Comparison of ENCODE assay signal across 20 cellular contexts in genomic region chr1:38020361-38020760, GRCh38. TPM values are rescaled to one million over a fixed set of nuclear protein-coding genes. Genes with fewer than 3 reads are reported as not detected.
DNase-seq lines count a peak whose midpoint lies in the region; ATAC-seq and TF ChIP-seq lines count a peak whose summit lies in the region.
"Had no signal": no experiment of that assay in that cellular context is flagged by ENCODE, and none has a peak within 500 bp of the region (broad histone marks: within the 10 kb centered on the region; RNA-seq: fewer than 3 reads in every experiment).

No MANE protein-coding gene starts in this region.

- H3K4me3 Mint-ChIP-seq in GM23338 = no peak overlapping the region
- H3K4me3 Mint-ChIP-seq: CD14-positive monocyte, IgD-negative memory B cell had no signal

- H3K27ac Mint-ChIP-seq in GM23338 = no peak overlapping the region

- H4K20me1 ChIP-seq in GM23338 (replicated peaks; ENCODE audit: insufficient read depth) (peaks cover 12% of the 10 kb centered on the region), osteoblast (ENCODE audit: insufficient read depth, low read length) (peaks cover 10% of the 10 kb centered on the region)

- H3K9me3 Mint-ChIP-seq in GM23338 = no peaks in the 10 kb centered on the region; the same call in 2 of the 3 replicates
- H3K9me3 Mint-ChIP-seq: IgD-negative memory B cell had no signal

- peaks cover 90% of the 10 kb centered on the region for H3K36me3 Mint-ChIP-seq in GM23338 (ENCODE audit: low read depth)

- DNase-seq in GM23338 (ENCODE audit: low spot score) (no peak), adipocyte (ENCODE audit: low read depth) (no peak), osteoblast (ENCODE audit: insufficient read length, low spot score, missing footprints) (peak; percentile 80), right atrium auricular region (ENCODE audit: low spot score) (no peak), foreskin melanocyte (no peak), NCI-H2196 treated with DMSO at 0.1 percent for 48 hours (lab: John Stamatoyannopoulos, UW; ENCODE audit: unreplicated experiment) (no peak), LoVo (ENCODE audit: low spot score) (no peak)
- DNase-seq: ACHN, MG63, NCI-H1048, NCI-H1417 treated with DMSO at 0.1 percent for 48 hours, NCI-H187, NCI-H2107, NCI-H226, NCI-H524, SW 1271 had no signal

- H2AFZ ChIP-seq in GM23338 (no peak overlapping the region), osteoblast (ENCODE audit: low read length) (no peak overlapping the region)

- peaks cover 35% of the 10 kb centered on the region for H3K79me2 ChIP-seq in GM23338 (replicated peaks; ENCODE audit: insufficient read depth)
- peaks cover 33% of the 10 kb centered on the region for H3K79me2 ChIP-seq in osteoblast (ENCODE audit: insufficient read depth, low read length)

- ATAC-seq in GM23338 = no peak
- ATAC-seq: Right ventricle myocardium inferior had no signal

- no peaks in the 10 kb centered on the region; the same call in 2 of the 3 replicates for H3K4me1 Mint-ChIP-seq in GM23338
- H3K4me1 Mint-ChIP-seq: CD14-positive monocyte had no signal

- TF ChIP-seq CTCF in GM23338 (conservative IDR thresholded peaks at IDR 0.05; ENCODE audit: low read depth in 2 of 2) = no peak
- no peak for TF ChIP-seq CTCF in osteoblast (IDR thresholded peaks at IDR 0.05; ENCODE audit: extremely low read depth, low read depth, low read length)
- no peak for TF ChIP-seq CTCF in right atrium auricular region (IDR thresholded peaks at IDR 0.05)

- H3K4me2 ChIP-seq in GM23338 (no peak overlapping the region), osteoblast (ENCODE audit: insufficient read depth, low read length) (no peak overlapping the region)

- H3K9ac ChIP-seq in adipocyte (ENCODE audit: low read length) = peak overlapping the region; percentile 41

- H3K9me3 ChIP-seq in adipocyte (ENCODE audit: control insufficient read depth, low read length) (no peaks in the 10 kb centered on the region), osteoblast (ENCODE audit: low read depth, low read length) (no peaks in the 10 kb centered on the region), right atrium auricular region (no peaks in the 10 kb centered on the region)
- H3K9me3 ChIP-seq: MG63 had no signal

- peaks cover 33% of the 10 kb centered on the region; the same call in 1 of the 2 replicates for H3F3A ChIP-seq in GM23338 (replicated peaks; ENCODE audit: low read depth)

- H3K4me3 ChIP-seq in GM23338 (no peak overlapping the region), adipocyte (ENCODE audit: low read length) (no peak overlapping the region), osteoblast (ENCODE audit: insufficient read depth, low read length) (no peak overlapping the region), right atrium auricular region (no peak overlapping the region)
- H3K4me3 ChIP-seq: MG63 had no signal

- H3K27me3 ChIP-seq in GM23338 (ENCODE audit: insufficient read depth) = no peaks in the 10 kb centered on the region
- H3K27me3 ChIP-seq in adipocyte (replicated peaks; ENCODE audit: control insufficient read depth, insufficient read depth, low read length) = no peaks in the 10 kb centered on the region
- H3K27me3 ChIP-seq in osteoblast (ENCODE audit: insufficient read depth, low read length) = no peaks in the 10 kb centered on the region
- no peaks in the 10 kb centered on the region for H3K27me3 ChIP-seq in right atrium auricular region
- H3K27me3 ChIP-seq: MG63 had no signal

- no peaks in the 10 kb centered on the region for H3K9me2 ChIP-seq in GM23338 (ENCODE audit: insufficient read depth)

- no peaks in the 10 kb centered on the region for H3K4me1 ChIP-seq in GM23338 (ENCODE audit: insufficient read depth)
- peaks cover 23% of the 10 kb centered on the region for H3K4me1 ChIP-seq in adipocyte (ENCODE audit: control insufficient read depth, insufficient read depth, low read length)
- H3K4me1 ChIP-seq in osteoblast (ENCODE audit: insufficient read depth, low read length) = no peaks in the 10 kb centered on the region
- peaks cover 0 to 17% of the 10 kb centered on the region in 2 donors for H3K4me1 ChIP-seq in right atrium auricular region

- H3K27ac ChIP-seq in GM23338 (ENCODE audit: low read depth) (0 out of 2 replicates have a peak overlapping the region, but pooled peaks have one; percentile 45), osteoblast (ENCODE audit: low read depth, low read length) (no peak overlapping the region), right atrium auricular region (no peak overlapping the region)

- H3K36me3 ChIP-seq in GM23338 (ENCODE audit: insufficient read depth) = peaks cover 75% of the 10 kb centered on the region
- H3K36me3 ChIP-seq in adipocyte (ENCODE audit: control insufficient read depth, insufficient read depth, low read length, severe bottlenecking) = peaks cover 88% of the 10 kb centered on the region
- H3K36me3 ChIP-seq in osteoblast (ENCODE audit: insufficient read depth, low read length) = peaks cover 85% of the 10 kb centered on the region
- peaks cover 86% of the 10 kb centered on the region for H3K36me3 ChIP-seq in right atrium auricular region

- no peaks in the 10 kb centered on the region for H3K27me3 Mint-ChIP-seq in GM23338 (ENCODE audit: insufficient read depth, low read depth, poor library complexity)
- H3K27me3 Mint-ChIP-seq: IgD-negative memory B cell had no signal

TF ChIP-seq in GM23338, 12 proteins besides CTCF, POLR2A, EP300 and RAD21 (continues in another document):
- TF ChIP-seq ZNF114 (CRISPR knock-in tag; IDR thresholded peaks at IDR 0.05) = no peak

RNA-seq across cellular contexts. Expression of gene UTP11, which starts 7.8 kb away (rescaled TPM):
- 61.3 and 67.8 TPM in 2 replicates for total RNA-seq in GM23338 (2014; rRNA removed; shearing (Covaris generic))
- polyA plus RNA-seq in GM23338 (2016; fragmentation: Nextera tagmentation; extraction: Ambion mirVana) = 82.3 and 105 TPM in 2 replicates
- total RNA-seq in osteoblast (38.7 and 39.8 TPM in 2 replicates), right atrium auricular region (10 to 100 TPM; 29.2 to 53.7 TPM)

RNA-seq across cellular contexts. Expression of gene FHL3, which starts 15.0 kb away (rescaled TPM):
- 39.5 and 49.0 TPM in 2 replicates for total RNA-seq in GM23338 (2014; rRNA removed; shearing (Covaris generic))
- polyA plus RNA-seq in GM23338 (2016; fragmentation: Nextera tagmentation; extraction: Ambion mirVana) = 28.3 and 29.3 TPM in 2 replicates
- total RNA-seq in osteoblast (21.4 and 25.6 TPM in 2 replicates), right atrium auricular region (10 to 100 TPM in 1 of 2 donors, 1 to 10 TPM in 1; 8.0 to 16.0 TPM)

RNA-seq across cellular contexts. Expression of gene POU3F1, which starts 26.2 kb away (rescaled TPM):
- total RNA-seq in GM23338 (2014; rRNA removed; shearing (Covaris generic)) = 8.6 and 11.5 TPM in 2 replicates
- 3.6 and 6.0 TPM in 2 replicates for polyA plus RNA-seq in GM23338 (2016; fragmentation: Nextera tagmentation; extraction: Ambion mirVana)
- total RNA-seq in osteoblast = under 0.01 TPM in 2 replicates
- not detected for total RNA-seq in right atrium auricular region
- total RNA-seq: H4 had no signal
- polyA plus RNA-seq: CD14-positive monocyte, IgD-negative memory B cell had no signal

RNA-seq across cellular contexts. Expression of gene SF3A3, which starts 30.5 kb away (rescaled TPM):
- total RNA-seq in GM23338 (2014; rRNA removed; shearing (Covaris generic)) = 144 and 167 TPM in 2 replicates
- polyA plus RNA-seq in GM23338 (2016; fragmentation: Nextera tagmentation; extraction: Ambion mirVana) = 53.9 and 65.5 TPM in 2 replicates
- total RNA-seq in osteoblast (68.7 and 76.7 TPM in 2 replicates), right atrium auricular region (10 to 100 TPM; 20.4 to 22.1 TPM)
